In genomic region chr7:71559214-71559613, GRCh38 we compare ENCODE assay signal across 13 cellular contexts.
"Had no signal": no experiment of that assay in that cellular context is flagged by ENCODE, and none has a peak within 500 bp of the region (broad histone marks: within the 10 kb centered on the region; RNA-seq: fewer than 3 reads in every experiment).

No MANE protein-coding gene starts in this region.

- H3K4me1 Mint-ChIP-seq: central memory CD8-positive, alpha-beta T cell had no signal

- H3K27ac ChIP-seq: esophagus squamous epithelium, neutrophil, skin epidermis had no signal

- H3K36me3 Mint-ChIP-seq: natural killer cell treated with Interleukin-12 subunit alpha and Interleukin-12 subunit beta and Interleukin-15 and Interleukin-18, amount 100 ng/mL, for 72 hours had no signal

- ATAC-seq: mucosa of descending colon; natural killer cell treated with Interleukin-12 subunit alpha and Interleukin-12 subunit beta and Interleukin-15 and Interleukin-18, amount 100 ng/mL, for 72 hours; sciatic nerve had no signal

- H3K36me3 ChIP-seq: esophagus squamous epithelium, neutrophil had no signal

- H3K4me3 Mint-ChIP-seq: central memory CD8-positive, alpha-beta T cell; dendritic cell treated with granulocyte-macrophage colony-stimulating factor and Interleukin-4, amounts not matched to agents 40 ng/mL and 50 ng/mL, for 4 days; natural killer cell treated with Interleukin-12 subunit alpha and Interleukin-12 subunit beta and Interleukin-15 and Interleukin-18, amount 100 ng/mL, for 72 hours had no signal

- H3K9me3 ChIP-seq: esophagus squamous epithelium, neutrophil had no signal

- H3K27ac Mint-ChIP-seq: dendritic cell treated with granulocyte-macrophage colony-stimulating factor and Interleukin-4, amounts not matched to agents 40 ng/mL and 50 ng/mL, for 4 days; natural killer cell treated with Interleukin-12 subunit alpha and Interleukin-12 subunit beta and Interleukin-15 and Interleukin-18, amount 100 ng/mL, for 72 hours had no signal

- H3K27me3 ChIP-seq: esophagus squamous epithelium, neutrophil had no signal

- DNase-seq: esophagus squamous epithelium; foreskin fibroblast; mammary epithelial cell; mucosa of descending colon; posterior cingulate gyrus; stimulated activated naive CD4-positive, alpha-beta T cell treated with Interleukin-2 at 50 U/mL for 16 hours; trophoblast cell had no signal

- H3K4me1 ChIP-seq: esophagus squamous epithelium had no signal

- H3K4me3 ChIP-seq: esophagus squamous epithelium, mucosa of descending colon, skin epidermis had no signal

- H3K27me3 Mint-ChIP-seq: central memory CD8-positive, alpha-beta T cell; dendritic cell treated with granulocyte-macrophage colony-stimulating factor and Interleukin-4, amounts not matched to agents 40 ng/mL and 50 ng/mL, for 4 days; natural killer cell treated with Interleukin-12 subunit alpha and Interleukin-12 subunit beta and Interleukin-15 and Interleukin-18, amount 100 ng/mL, for 72 hours had no signal
